10 cellular contexts compared by ENCODE assay signal in the genomic region with DNA sequence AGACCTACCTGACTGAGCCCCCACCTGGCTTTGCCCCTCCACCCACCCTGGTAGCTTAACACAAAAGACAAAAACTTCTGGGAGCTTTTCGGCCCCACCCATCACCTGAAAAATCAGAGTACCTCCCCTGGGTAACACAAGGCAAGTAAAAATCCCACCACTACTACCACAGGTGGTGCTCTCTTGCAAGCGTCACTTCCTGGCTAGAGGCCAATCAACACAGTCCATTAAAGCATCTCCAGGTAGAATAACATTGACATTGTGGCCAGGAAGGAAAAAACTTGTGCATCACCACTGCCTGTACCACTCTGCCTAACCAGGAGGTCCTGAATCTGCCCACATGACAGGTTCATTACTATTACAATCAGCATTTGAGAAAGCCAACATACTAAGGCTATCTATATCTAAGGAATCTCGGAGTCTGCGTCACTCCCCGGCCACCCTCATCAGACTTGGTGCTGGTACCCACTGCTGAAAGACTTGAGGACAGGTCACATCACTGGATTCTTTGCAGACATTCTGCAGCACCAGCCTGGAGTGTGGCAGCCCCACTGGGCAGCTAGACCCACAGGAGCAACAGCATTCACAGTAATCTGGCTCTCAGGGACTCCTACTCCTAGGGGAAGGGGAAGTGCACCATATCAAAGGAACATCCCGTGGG.
DNase-seq lines count a peak whose midpoint lies in the region; TF ChIP-seq lines count a peak whose summit lies in the region.
"Had no signal": no experiment of that assay in that cellular context is flagged by ENCODE, and none has a peak within 500 bp of the region (broad histone marks: within the 10 kb centered on the region; RNA-seq: fewer than 3 reads in every experiment).

No MANE protein-coding gene starts in this region.

- H3K36me3 ChIP-seq in mammary epithelial cell (ENCODE audit: insufficient read depth, low read length) (no peaks in the 10 kb centered on the region), trophoblast cell (ENCODE audit: control insufficient read depth in 1 of 2, insufficient read depth in 2 of 2, low read length in 2 of 2) (peaks cover 0 to 2% of the 10 kb centered on the region in 2 experiments)

- no peak overlapping the region for H3K4ac ChIP-seq in trophoblast cell (ENCODE audit: low read depth, low read length)

- H2AFZ ChIP-seq in mammary epithelial cell (ENCODE audit: low read depth, low read length) (no peak overlapping the region), trophoblast cell (ENCODE audit: insufficient read depth, low read length, poor library complexity) (no peak overlapping the region)

- peak overlapping the region; percentile 29 for H3K23ac ChIP-seq in trophoblast cell (ENCODE audit: low read length)

- H3K4me1 ChIP-seq in mammary epithelial cell (ENCODE audit: insufficient read depth, low read length) (peaks cover 13% of the 10 kb centered on the region), trophoblast cell (ENCODE audit: control insufficient read depth in 1 of 2, insufficient read depth in 2 of 2, low read length in 2 of 2) (peaks cover 9 to 25% of the 10 kb centered on the region in 2 experiments)

- peak; percentile 12 for DNase-seq in DMS153 (lab: John Stamatoyannopoulos, UW)
- DNase-seq in NCI-H2029 (lab: John Stamatoyannopoulos, UW): peak; percentile 71
- DNase-seq in mammary epithelial cell: peak; percentile 55
- DNase-seq in trophoblast cell: peak; percentile 98
- DNase-seq in NCI-H187 treated with DMSO at 0.1 percent for 48 hours (lab: John Stamatoyannopoulos, UW): no peak
- DNase-seq in NCI-H446 (lab: John Stamatoyannopoulos, UW): no peak
- DNase-seq in NCI-H82 (lab: John Stamatoyannopoulos, UW): no peak
- DNase-seq: activated T-cell treated with anti-CD3 and anti-CD28 coated beads, Interleukin-2, amount 50 U/mL, for 48 hours; NCI-H1092 had no signal

- no peak overlapping the region for H3K4me3 ChIP-seq in mammary epithelial cell (replicated peaks in 1 of 3; ENCODE audit: insufficient read depth in 1 of 3, low read depth in 2 of 3, low read length in 3 of 3)
- no peak overlapping the region for H3K4me3 ChIP-seq in trophoblast cell (ENCODE audit: low read depth, low read length)
- H3K4me3 ChIP-seq: skin epidermis had no signal

- no peak overlapping the region for H4K12ac ChIP-seq in trophoblast cell (ENCODE audit: low read depth, low read length)

- H3K9ac ChIP-seq in mammary epithelial cell (ENCODE audit: insufficient read depth, low read length) (no peak overlapping the region), trophoblast cell (ENCODE audit: low read length) (no peak overlapping the region)

- H4K8ac ChIP-seq in trophoblast cell (ENCODE audit: low read depth, low read length): no peak overlapping the region

- no peak overlapping the region for H3K14ac ChIP-seq in trophoblast cell (ENCODE audit: low read length)

- H3K79me2 ChIP-seq in mammary epithelial cell (ENCODE audit: insufficient read depth, low read length) (no peaks in the 10 kb centered on the region), trophoblast cell (ENCODE audit: control insufficient read depth, insufficient read depth, low read length, poor library complexity) (peaks cover 2% of the 10 kb centered on the region)

- peak overlapping the region; percentile 14 for H2BK5ac ChIP-seq in trophoblast cell (ENCODE audit: low read depth, low read length, poor library complexity)

- BruUV-seq in mammary epithelial cell (replicated peaks; lab: Mats Ljungman, UMichigan): no TSS peak

- H4K91ac ChIP-seq in trophoblast cell (ENCODE audit: low read depth, low read length): peak overlapping the region; percentile 12

- no peak overlapping the region for H2AK5ac ChIP-seq in trophoblast cell (ENCODE audit: low read length)

- no peak overlapping the region for H3K18ac ChIP-seq in trophoblast cell (ENCODE audit: low read length)

- H2BK12ac ChIP-seq in trophoblast cell (ENCODE audit: low read length): no peak overlapping the region

- no peak for TF ChIP-seq CTCF in mammary epithelial cell (conservative IDR thresholded peaks at IDR 0.05 in 1 of 2, IDR thresholded peaks at IDR 0.05 in 1 of 2; ENCODE audit: extremely low read depth in 1 of 2, insufficient read depth in 1 of 2, low read depth in 1 of 2, low read length in 2 of 2)

- dilution Hi-C loops in mammary epithelial cell (cut with HindIII; ENCODE audit: low sequenced_read_pairs): no loop called here

- H3K9me3 ChIP-seq in mammary epithelial cell (replicated peaks; ENCODE audit: insufficient read depth, low read length) (no peaks in the 10 kb centered on the region), trophoblast cell (ENCODE audit: insufficient read depth, low read depth, low read length) (no peaks in the 10 kb centered on the region)

- no peak overlapping the region for H3K27ac ChIP-seq in mammary epithelial cell (ENCODE audit: insufficient read depth, low read depth, low read length)
- peak overlapping the region; percentile 83 for H3K27ac ChIP-seq in trophoblast cell (ENCODE audit: low read depth, low read length)

- H4K20me1 ChIP-seq in mammary epithelial cell (ENCODE audit: insufficient read depth, low read length): no peaks in the 10 kb centered on the region

- intact Hi-C loops in mammary epithelial cell (cut with micrococcal nuclease): no loop called here

- CTCF ChIA-PET in mammary epithelial cell (lab: Charles Lee; ENCODE audit: low non-redundant PET): no interaction called here

- in situ Hi-C loops in mammary epithelial cell (cut with MboI; ENCODE audit: low sequenced_read_pairs in 2 of 2): loop anchor here (10.0 to 25.0 kb wide), 2 partner anchors 195 to 198 kb away; no protein-coding TSS in a partner anchor

- peaks cover 3% of the 10 kb centered on the region for H3K79me1 ChIP-seq in trophoblast cell (ENCODE audit: low read length)

- H3K4me2 ChIP-seq in mammary epithelial cell (ENCODE audit: insufficient read depth, low read depth, low read length): no peak overlapping the region
- H3K4me2 ChIP-seq in trophoblast cell (ENCODE audit: low read length): no peak overlapping the region

- H2BK120ac ChIP-seq in trophoblast cell (ENCODE audit: insufficient read depth, low read length, poor library complexity): peak overlapping the region; percentile 35

- 94% methylated on average over 6 of the region's 6 CpGs for WGBS in mammary epithelial cell (ENCODE audit: low coverage, missing lambda C conversion rate)
- WGBS in trophoblast cell (ENCODE audit: extremely low coverage, insufficient coverage, insufficient read length): no CpG with 5 or more reads among the region's 6 CpGs

- H3K27me3 ChIP-seq in mammary epithelial cell (ENCODE audit: insufficient read depth, low read length) (no peaks in the 10 kb centered on the region), trophoblast cell (ENCODE audit: insufficient read depth, low read length) (no peaks in the 10 kb centered on the region)

Comparison
In these comparisons a context has a peak if more than half of its experiments do, and no peak if none do; other contexts are left out.
1. DNase-seq: peak in DMS153 (single experiment), NCI-H2029 (single experiment), mammary epithelial cell (single experiment) and trophoblast cell (2 of 2); none in NCI-H187 treated with DMSO at 0.1 percent for 48 hours (single experiment), NCI-H446 (0 of 2) and NCI-H82 (single experiment).